In genomic region chr19:6204866-6205723, GRCh38 we compare ENCODE assay signal across 19 cellular contexts.
"Had no signal": no experiment of that assay in that cellular context is flagged by ENCODE, and none has a peak within 500 bp of the region (broad histone marks: within the 10 kb centered on the region; RNA-seq: fewer than 3 reads in every experiment).

No MANE protein-coding gene starts in this region.

- H3K27ac ChIP-seq: ascending aorta, gastroesophageal sphincter, heart right ventricle, pancreas, spleen, VCaP had no signal

- DNase-seq: activated CD4-positive, alpha-beta T cell treated with anti-CD3 and anti-CD28 coated beads, Interleukin-2, amount 50 U/mL, for 1 hour; activated CD4-positive, CD25-positive, alpha-beta regulatory T cell treated with anti-CD3 and anti-CD28 coated beads, Interleukin-2, amount 50 U/mL, for 72 hours; activated CD8-positive, alpha-beta memory T cell treated with anti-CD3 and anti-CD28 coated beads, Interleukin-2, amount 50 U/mL, for 4 hours; activated effector memory CD4-positive, alpha-beta T cell treated with Interleukin-2 at 50 U/mL for 16 hours; activated naive CD4-positive, alpha-beta T cell treated with anti-CD3 and anti-CD28 coated beads, Interleukin-2, amount 10 ng/mL, durations not matched to agents 7 days and 5 days; activated T-cell treated with anti-CD3 and anti-CD28 coated beads, Interleukin-2, amount 50 U/mL, for 48 hours; cortex of kidney; effector CD4-positive, alpha-beta T cell; heart right ventricle; spleen; stimulated activated CD4-positive, alpha-beta T cell treated with anti-CD3 and anti-CD28 coated beads, Interleukin-4, amount 100 ng/mL, for 4 hours; stimulated activated naive B cell treated with anti-CD40 and anti-IgM and Interleukin-4, amounts not matched to agents 10 μg/mL and 1 μg/mL and 100 μg/mL, for 72 hours; T-helper 17 cell had no signal

- ATAC-seq: esophagus mucosa; gastroesophageal sphincter; heart right ventricle; pancreas; stimulated activated naive B cell treated with anti-CD40 and anti-IgM and Interleukin-4, amounts not matched to agents 10 μg/mL and 1 μg/mL and 100 μg/mL, for 72 hours; T-helper 17 cell had no signal

- H3K4me3 ChIP-seq: ascending aorta, gastroesophageal sphincter, heart right ventricle, pancreas, spleen had no signal

- H3K36me3 ChIP-seq: ascending aorta, gastroesophageal sphincter, heart right ventricle, pancreas, spleen had no signal

- FAIRE-seq: pancreas, urothelium cell line had no signal

- H3K4me1 ChIP-seq: ascending aorta had no signal

- H3K9me3 ChIP-seq: ascending aorta, gastroesophageal sphincter, heart right ventricle, pancreas, spleen had no signal

- H3K27me3 ChIP-seq: ascending aorta, gastroesophageal sphincter, heart right ventricle, pancreas, spleen had no signal
